In the genomic region with DNA sequence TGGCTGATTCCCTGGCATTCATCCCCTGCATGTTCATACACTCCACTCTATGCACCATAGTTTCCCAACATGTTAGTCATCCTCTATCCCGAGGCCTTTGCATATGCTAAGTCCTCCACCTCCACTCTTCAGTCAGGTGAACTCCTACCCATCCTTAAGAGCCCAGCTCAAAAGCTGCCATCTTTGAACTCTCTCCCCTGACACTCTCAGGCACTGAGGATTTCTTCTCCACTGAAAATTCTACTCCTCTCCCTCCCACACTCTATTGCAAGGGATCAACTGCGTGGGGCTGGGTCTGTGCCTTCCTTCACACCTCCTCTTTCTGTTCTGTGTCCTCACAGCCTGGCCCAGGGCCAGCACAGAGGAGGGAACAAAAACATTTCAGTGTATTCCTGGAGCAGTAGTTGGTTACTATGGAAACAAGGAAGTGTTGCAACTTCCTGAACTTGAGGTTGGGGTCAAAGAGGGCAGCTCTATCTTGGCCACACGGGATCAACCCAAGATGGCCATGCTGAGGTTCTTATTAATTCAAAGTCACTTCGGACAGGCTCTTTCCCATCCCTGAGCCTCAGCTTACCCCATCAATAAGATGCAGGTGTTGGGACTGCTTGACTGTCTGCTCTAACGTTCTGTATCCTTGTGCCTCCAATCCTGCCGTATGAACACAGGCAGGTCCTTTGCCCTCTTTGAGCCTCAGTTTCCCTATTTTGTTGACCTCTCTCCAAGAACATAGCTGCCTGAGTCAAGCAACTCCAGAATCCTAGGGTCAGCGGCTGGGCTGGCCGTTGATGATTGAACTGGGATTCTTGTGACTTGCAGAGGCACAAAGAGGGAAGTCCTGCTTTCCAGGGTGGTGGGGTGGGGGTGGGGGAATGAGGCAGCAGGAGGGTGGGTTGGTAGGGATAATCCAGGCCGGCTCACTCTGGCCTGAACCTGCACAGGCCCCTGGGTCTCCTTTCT, we compare ENCODE assay signal across 1 cellular context.
TF ChIP-seq lines count a peak whose summit lies in the region.

No MANE protein-coding gene starts in this region.

TF ChIP-seq in K562, 482 proteins besides CTCF, POLR2A, EP300 and RAD21 (continued from another document):
- TF ChIP-seq, protein P1, sequence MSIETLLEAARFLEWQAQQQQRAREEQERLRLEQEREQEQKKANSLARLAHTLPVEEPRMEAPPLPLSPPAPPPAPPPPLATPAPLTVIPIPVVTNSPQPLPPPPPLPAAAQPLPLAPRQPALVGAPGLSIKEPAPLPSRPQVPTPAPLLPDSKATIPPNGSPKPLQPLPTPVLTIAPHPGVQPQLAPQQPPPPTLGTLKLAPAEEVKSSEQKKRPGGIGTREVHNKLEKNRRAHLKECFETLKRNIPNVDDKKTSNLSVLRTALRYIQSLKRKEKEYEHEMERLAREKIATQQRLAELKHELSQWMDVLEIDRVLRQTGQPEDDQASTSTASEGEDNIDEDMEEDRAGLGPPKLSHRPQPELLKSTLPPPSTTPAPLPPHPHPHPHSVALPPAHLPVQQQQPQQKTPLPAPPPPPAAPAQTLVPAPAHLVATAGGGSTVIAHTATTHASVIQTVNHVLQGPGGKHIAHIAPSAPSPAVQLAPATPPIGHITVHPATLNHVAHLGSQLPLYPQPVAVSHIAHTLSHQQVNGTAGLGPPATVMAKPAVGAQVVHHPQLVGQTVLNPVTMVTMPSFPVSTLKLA (conservative IDR thresholded peaks at IDR 0.05) = peak in 1 of 2 experiments; percentile 38; a peak in 1 of 4 replicates
- TF ChIP-seq, protein P2, sequence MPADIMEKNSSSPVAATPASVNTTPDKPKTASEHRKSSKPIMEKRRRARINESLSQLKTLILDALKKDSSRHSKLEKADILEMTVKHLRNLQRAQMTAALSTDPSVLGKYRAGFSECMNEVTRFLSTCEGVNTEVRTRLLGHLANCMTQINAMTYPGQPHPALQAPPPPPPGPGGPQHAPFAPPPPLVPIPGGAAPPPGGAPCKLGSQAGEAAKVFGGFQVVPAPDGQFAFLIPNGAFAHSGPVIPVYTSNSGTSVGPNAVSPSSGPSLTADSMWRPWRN (IDR thresholded peaks at IDR 0.05; ENCODE audit: low read depth) = peak; percentile 11; the same call in 1 of the 2 replicates
- no peak for TF ChIP-seq GATAD2A (IDR thresholded peaks at IDR 0.05)
- TF ChIP-seq, protein P3, sequence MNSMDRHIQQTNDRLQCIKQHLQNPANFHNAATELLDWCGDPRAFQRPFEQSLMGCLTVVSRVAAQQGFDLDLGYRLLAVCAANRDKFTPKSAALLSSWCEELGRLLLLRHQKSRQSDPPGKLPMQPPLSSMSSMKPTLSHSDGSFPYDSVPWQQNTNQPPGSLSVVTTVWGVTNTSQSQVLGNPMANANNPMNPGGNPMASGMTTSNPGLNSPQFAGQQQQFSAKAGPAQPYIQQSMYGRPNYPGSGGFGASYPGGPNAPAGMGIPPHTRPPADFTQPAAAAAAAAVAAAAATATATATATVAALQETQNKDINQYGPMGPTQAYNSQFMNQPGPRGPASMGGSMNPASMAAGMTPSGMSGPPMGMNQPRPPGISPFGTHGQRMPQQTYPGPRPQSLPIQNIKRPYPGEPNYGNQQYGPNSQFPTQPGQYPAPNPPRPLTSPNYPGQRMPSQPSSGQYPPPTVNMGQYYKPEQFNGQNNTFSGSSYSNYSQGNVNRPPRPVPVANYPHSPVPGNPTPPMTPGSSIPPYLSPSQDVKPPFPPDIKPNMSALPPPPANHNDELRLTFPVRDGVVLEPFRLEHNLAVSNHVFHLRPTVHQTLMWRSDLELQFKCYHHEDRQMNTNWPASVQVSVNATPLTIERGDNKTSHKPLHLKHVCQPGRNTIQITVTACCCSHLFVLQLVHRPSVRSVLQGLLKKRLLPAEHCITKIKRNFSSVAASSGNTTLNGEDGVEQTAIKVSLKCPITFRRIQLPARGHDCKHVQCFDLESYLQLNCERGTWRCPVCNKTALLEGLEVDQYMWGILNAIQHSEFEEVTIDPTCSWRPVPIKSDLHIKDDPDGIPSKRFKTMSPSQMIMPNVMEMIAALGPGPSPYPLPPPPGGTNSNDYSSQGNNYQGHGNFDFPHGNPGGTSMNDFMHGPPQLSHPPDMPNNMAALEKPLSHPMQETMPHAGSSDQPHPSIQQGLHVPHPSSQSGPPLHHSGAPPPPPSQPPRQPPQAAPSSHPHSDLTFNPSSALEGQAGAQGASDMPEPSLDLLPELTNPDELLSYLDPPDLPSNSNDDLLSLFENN (IDR thresholded peaks at IDR 0.05; ENCODE audit: low read depth in 2 of 2, low read length in 2 of 2) = 0 out of 4 replicates have a peak, but pooled peaks of 1 of the 2 experiments have one; percentile 10
- TF ChIP-seq, protein P4, sequence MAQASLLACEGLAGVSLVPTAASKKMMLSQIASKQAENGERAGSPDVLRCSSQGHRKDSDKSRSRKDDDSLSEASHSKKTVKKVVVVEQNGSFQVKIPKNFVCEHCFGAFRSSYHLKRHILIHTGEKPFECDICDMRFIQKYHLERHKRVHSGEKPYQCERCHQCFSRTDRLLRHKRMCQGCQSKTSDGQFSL (CRISPR knock-in tag; IDR thresholded peaks at IDR 0.05) = no peak
- TF ChIP-seq, protein P4 (tag; IDR thresholded peaks at IDR 0.05) = 0 out of 4 replicates have a peak, but pooled peaks of 1 of the 2 experiments have one; percentile 61
- TF ChIP-seq BCL6 (CRISPR knock-in tag; IDR thresholded peaks at IDR 0.05) = peak; percentile 87
- TF ChIP-seq, protein P5, sequence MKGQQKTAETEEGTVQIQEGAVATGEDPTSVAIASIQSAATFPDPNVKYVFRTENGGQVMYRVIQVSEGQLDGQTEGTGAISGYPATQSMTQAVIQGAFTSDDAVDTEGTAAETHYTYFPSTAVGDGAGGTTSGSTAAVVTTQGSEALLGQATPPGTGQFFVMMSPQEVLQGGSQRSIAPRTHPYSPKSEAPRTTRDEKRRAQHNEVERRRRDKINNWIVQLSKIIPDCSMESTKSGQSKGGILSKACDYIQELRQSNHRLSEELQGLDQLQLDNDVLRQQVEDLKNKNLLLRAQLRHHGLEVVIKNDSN (CRISPR knock-in tag; IDR thresholded peaks at IDR 0.05) = peak; percentile 10; the same call in 1 of the 2 replicates
- TF ChIP-seq TEAD4 (IDR thresholded peaks at IDR 0.05; ENCODE audit: low read length) = peak; percentile 59; the same call in 1 of the 2 replicates
- no peak for TF ChIP-seq TEAD4 (CRISPR knock-in tag; IDR thresholded peaks at IDR 0.05; ENCODE audit: borderline replicate concordance)
- peak; percentile 71 for TF ChIP-seq CTBP1 (IDR thresholded peaks at IDR 0.05; ENCODE audit: borderline replicate concordance)
- peak; percentile 84 for TF ChIP-seq KLF1 (tag; IDR thresholded peaks at IDR 0.05)
- peak; percentile 37 to 76; a peak in 2 of 4 replicates for TF ChIP-seq TRIM24 (IDR thresholded peaks at IDR 0.05)
- TF ChIP-seq, protein P6, sequence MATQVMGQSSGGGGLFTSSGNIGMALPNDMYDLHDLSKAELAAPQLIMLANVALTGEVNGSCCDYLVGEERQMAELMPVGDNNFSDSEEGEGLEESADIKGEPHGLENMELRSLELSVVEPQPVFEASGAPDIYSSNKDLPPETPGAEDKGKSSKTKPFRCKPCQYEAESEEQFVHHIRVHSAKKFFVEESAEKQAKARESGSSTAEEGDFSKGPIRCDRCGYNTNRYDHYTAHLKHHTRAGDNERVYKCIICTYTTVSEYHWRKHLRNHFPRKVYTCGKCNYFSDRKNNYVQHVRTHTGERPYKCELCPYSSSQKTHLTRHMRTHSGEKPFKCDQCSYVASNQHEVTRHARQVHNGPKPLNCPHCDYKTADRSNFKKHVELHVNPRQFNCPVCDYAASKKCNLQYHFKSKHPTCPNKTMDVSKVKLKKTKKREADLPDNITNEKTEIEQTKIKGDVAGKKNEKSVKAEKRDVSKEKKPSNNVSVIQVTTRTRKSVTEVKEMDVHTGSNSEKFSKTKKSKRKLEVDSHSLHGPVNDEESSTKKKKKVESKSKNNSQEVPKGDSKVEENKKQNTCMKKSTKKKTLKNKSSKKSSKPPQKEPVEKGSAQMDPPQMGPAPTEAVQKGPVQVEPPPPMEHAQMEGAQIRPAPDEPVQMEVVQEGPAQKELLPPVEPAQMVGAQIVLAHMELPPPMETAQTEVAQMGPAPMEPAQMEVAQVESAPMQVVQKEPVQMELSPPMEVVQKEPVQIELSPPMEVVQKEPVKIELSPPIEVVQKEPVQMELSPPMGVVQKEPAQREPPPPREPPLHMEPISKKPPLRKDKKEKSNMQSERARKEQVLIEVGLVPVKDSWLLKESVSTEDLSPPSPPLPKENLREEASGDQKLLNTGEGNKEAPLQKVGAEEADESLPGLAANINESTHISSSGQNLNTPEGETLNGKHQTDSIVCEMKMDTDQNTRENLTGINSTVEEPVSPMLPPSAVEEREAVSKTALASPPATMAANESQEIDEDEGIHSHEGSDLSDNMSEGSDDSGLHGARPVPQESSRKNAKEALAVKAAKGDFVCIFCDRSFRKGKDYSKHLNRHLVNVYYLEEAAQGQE (CRISPR knock-in tag; IDR thresholded peaks at IDR 0.05; ENCODE audit: low read depth) = 0 out of 2 replicates have a peak, but pooled peaks have one; percentile 63
- TF ChIP-seq, protein P7, sequence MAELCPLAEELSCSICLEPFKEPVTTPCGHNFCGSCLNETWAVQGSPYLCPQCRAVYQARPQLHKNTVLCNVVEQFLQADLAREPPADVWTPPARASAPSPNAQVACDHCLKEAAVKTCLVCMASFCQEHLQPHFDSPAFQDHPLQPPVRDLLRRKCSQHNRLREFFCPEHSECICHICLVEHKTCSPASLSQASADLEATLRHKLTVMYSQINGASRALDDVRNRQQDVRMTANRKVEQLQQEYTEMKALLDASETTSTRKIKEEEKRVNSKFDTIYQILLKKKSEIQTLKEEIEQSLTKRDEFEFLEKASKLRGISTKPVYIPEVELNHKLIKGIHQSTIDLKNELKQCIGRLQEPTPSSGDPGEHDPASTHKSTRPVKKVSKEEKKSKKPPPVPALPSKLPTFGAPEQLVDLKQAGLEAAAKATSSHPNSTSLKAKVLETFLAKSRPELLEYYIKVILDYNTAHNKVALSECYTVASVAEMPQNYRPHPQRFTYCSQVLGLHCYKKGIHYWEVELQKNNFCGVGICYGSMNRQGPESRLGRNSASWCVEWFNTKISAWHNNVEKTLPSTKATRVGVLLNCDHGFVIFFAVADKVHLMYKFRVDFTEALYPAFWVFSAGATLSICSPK (IDR thresholded peaks at IDR 0.05; ENCODE audit: borderline replicate concordance) = no peak
- TF ChIP-seq RBM39 (optimal IDR thresholded peaks at IDR 0.05; ENCODE audit: low read depth, low read length) = no peak
- TF ChIP-seq MAFG (tag; conservative IDR thresholded peaks at IDR 0.05) = peak; percentile 22; the same call in 1 of the 2 replicates
- TF ChIP-seq, protein P8, sequence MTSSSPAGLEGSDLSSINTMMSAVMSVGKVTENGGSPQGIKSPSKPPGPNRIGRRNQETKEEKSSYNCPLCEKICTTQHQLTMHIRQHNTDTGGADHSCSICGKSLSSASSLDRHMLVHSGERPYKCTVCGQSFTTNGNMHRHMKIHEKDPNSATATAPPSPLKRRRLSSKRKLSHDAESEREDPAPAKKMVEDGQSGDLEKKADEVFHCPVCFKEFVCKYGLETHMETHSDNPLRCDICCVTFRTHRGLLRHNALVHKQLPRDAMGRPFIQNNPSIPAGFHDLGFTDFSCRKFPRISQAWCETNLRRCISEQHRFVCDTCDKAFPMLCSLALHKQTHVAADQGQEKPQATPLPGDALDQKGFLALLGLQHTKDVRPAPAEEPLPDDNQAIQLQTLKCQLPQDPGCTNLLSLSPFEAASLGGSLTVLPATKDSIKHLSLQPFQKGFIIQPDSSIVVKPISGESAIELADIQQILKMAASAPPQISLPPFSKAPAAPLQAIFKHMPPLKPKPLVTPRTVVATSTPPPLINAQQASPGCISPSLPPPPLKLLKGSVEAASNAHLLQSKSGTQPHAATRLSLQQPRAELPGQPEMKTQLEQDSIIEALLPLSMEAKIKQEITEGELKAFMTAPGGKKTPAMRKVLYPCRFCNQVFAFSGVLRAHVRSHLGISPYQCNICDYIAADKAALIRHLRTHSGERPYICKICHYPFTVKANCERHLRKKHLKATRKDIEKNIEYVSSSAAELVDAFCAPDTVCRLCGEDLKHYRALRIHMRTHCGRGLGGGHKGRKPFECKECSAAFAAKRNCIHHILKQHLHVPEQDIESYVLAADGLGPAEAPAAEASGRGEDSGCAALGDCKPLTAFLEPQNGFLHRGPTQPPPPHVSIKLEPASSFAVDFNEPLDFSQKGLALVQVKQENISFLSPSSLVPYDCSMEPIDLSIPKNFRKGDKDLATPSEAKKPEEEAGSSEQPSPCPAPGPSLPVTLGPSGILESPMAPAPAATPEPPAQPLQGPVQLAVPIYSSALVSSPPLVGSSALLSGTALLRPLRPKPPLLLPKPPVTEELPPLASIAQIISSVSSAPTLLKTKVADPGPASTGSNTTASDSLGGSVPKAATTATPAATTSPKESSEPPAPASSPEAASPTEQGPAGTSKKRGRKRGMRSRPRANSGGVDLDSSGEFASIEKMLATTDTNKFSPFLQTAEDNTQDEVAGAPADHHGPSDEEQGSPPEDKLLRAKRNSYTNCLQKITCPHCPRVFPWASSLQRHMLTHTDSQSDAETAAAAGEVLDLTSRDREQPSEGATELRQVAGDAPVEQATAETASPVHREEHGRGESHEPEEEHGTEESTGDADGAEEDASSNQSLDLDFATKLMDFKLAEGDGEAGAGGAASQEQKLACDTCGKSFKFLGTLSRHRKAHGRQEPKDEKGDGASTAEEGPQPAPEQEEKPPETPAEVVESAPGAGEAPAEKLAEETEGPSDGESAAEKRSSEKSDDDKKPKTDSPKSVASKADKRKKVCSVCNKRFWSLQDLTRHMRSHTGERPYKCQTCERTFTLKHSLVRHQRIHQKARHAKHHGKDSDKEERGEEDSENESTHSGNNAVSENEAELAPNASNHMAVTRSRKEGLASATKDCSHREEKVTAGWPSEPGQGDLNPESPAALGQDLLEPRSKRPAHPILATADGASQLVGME (CRISPR knock-in tag; IDR thresholded peaks at IDR 0.05) = peak; percentile 98
